Comparison of ENCODE assay signal across 15 cellular contexts in the genomic region with DNA sequence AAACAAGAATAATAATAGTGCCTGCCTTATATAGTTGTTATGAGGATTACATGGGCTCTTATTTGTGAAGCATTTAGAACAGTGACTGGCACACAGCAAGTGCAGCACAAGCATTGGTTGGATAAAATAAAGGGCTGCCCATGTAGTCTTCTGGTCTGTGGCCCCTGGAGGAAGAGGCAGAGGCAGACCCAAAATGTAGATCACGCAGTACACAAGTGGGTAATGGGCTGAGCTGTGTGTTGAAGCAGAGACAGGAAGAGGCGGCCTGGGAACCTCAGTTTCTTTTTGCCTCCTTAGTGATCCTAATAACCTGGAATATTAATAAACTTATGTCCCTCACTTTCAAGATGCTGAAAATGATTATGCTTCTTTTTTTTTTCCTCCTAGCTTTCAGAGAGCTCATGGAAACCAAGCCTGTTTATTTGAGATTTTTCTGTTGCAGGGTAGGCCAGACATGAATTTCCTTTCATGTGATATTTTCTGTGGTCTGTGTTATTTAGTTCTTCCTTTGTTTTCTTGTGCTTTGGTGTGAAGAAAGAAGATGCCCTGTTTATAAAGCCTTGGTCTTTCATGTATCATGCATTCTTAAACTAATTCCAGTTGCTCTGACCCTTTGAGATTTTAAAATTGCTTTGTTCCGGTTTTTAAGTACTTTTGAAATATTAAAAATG. TPM values are rescaled to one million over a fixed set of nuclear protein-coding genes. Genes with fewer than 3 reads are reported as not detected.
A peak's percentile ranks its signal among the peaks of the same experiment; 100 is the strongest.
DNase-seq lines count a peak whose midpoint lies in the region; ATAC-seq and TF ChIP-seq lines count a peak whose summit lies in the region.
"Had no signal": no experiment of that assay in that cellular context is flagged by ENCODE, and none has a peak within 500 bp of the region (broad histone marks: within the 10 kb centered on the region; RNA-seq: fewer than 3 reads in every experiment).

No MANE protein-coding gene starts in this region.

- H3K27ac Mint-ChIP-seq in CD4-positive, alpha-beta memory T cell: peak overlapping the region; percentile 87 to 98 (median 94)
- H3K27ac Mint-ChIP-seq in GM23338: peak overlapping the region; percentile 71
- peak overlapping the region; percentile 49 for H3K27ac Mint-ChIP-seq in activated T-helper 1 cell treated with anti-CD3 and anti-CD28 coated beads, Interleukin-12 subunit alpha, Interleukin-12 subunit beta, Interleukin-2, Interleukin-4 antibody, amounts not matched to agents 30 ng/mL and 10 ng/mL and 1 ng/mL, durations not matched to agents 14 hours and 24 hours and 36 hours
- peak overlapping the region; percentile 81 to 95 (median 90) for H3K27ac Mint-ChIP-seq in naive thymus-derived CD8-positive, alpha-beta T cell

- ATAC-seq in GM23338 (peak; percentile 53), GM18861 (IDR thresholded peaks at IDR 0.05; ENCODE audit: unreplicated experiment) (no peak), GM21423 (IDR thresholded peaks at IDR 0.05; ENCODE audit: unreplicated experiment) (no peak)
- ATAC-seq in naive thymus-derived CD8-positive, alpha-beta T cell: peak; percentile 64 to 84

- peak in 3 of 5 donors; percentile 17 to 32 (median 22) for DNase-seq in CD4-positive, alpha-beta memory T cell
- DNase-seq in GM23338 (ENCODE audit: low spot score) (no peak), OCI-M2 (lab: John Stamatoyannopoulos, UW; ENCODE audit: unreplicated experiment) (no peak)
- DNase-seq in activated T-helper 1 cell treated with anti-CD3 and anti-CD28 coated beads, Interleukin-12 subunit alpha, Interleukin-12 subunit beta, Interleukin-2, Interleukin-4 antibody, amounts not matched to agents 30 ng/mL and 10 ng/mL and 1 ng/mL, durations not matched to agents 14 hours and 24 hours and 36 hours (ENCODE audit: low spot score): no peak
- DNase-seq in naive thymus-derived CD8-positive, alpha-beta T cell: peak in 1 of 10 donors; percentile 30
- DNase-seq: C1 segment of cervical spinal cord, EL, HCEC 1CT, NCI-H1092, NCI-H226, ovary, SHP77 had no signal

- H3K27me3 ChIP-seq in CD4-positive, alpha-beta memory T cell (ENCODE audit: insufficient read depth, low read length): no peaks in the 10 kb centered on the region
- no peaks in the 10 kb centered on the region for H3K27me3 ChIP-seq in GM23338 (ENCODE audit: insufficient read depth)
- H3K27me3 ChIP-seq: ovary had no signal

- no peak overlapping the region for H3K4me3 ChIP-seq in CD4-positive, alpha-beta memory T cell (ENCODE audit: low read length in 2 of 2)
- H3K4me3 ChIP-seq in GM23338: no peak overlapping the region
- H3K4me3 ChIP-seq: ovary had no signal

- H3K4me3 Mint-ChIP-seq in CD4-positive, alpha-beta memory T cell: peak overlapping the region; percentile 12 to 74 (median 66)
- H3K4me3 Mint-ChIP-seq in GM23338: no peak overlapping the region
- peak overlapping the region; percentile 56 for H3K4me3 Mint-ChIP-seq in activated T-helper 1 cell treated with anti-CD3 and anti-CD28 coated beads, Interleukin-12 subunit alpha, Interleukin-12 subunit beta, Interleukin-2, Interleukin-4 antibody, amounts not matched to agents 30 ng/mL and 10 ng/mL and 1 ng/mL, durations not matched to agents 14 hours and 24 hours and 36 hours
- peak overlapping the region; percentile 16 to 75 (median 64) for H3K4me3 Mint-ChIP-seq in naive thymus-derived CD8-positive, alpha-beta T cell

- intact Hi-C loops in CD4-positive, alpha-beta memory T cell (cut with micrococcal nuclease): loop anchor here (2.0 kb wide), 1 partner anchor 20 kb away; no protein-coding TSS in a partner anchor
- intact Hi-C loops in activated T-helper 1 cell treated with anti-CD3 and anti-CD28 coated beads, Interleukin-12 subunit alpha, Interleukin-12 subunit beta, Interleukin-2, Interleukin-4 antibody, amounts not matched to agents 30 ng/mL and 10 ng/mL and 1 ng/mL, durations not matched to agents 14 hours and 24 hours and 36 hours (cut with micrococcal nuclease): loop anchor here (1.0 kb wide), 1 partner anchor 8 kb away; no protein-coding TSS in a partner anchor

- H3K4me1 ChIP-seq in CD4-positive, alpha-beta memory T cell (ENCODE audit: insufficient read depth, low read length): peaks cover 50% of the 10 kb centered on the region
- H3K4me1 ChIP-seq in GM23338 (ENCODE audit: insufficient read depth): peaks cover 36% of the 10 kb centered on the region

- H3K27ac ChIP-seq in CD4-positive, alpha-beta memory T cell (ENCODE audit: low read depth, low read length): peak overlapping the region; percentile 43
- peak overlapping the region; percentile 34 for H3K27ac ChIP-seq in GM23338 (ENCODE audit: low read depth)
- H3K27ac ChIP-seq: epithelial cell of prostate, ovary had no signal

- H3K36me3 ChIP-seq in CD4-positive, alpha-beta memory T cell (ENCODE audit: insufficient read depth, low read length): peaks cover 4% of the 10 kb centered on the region
- H3K36me3 ChIP-seq in GM23338 (ENCODE audit: insufficient read depth): no peaks in the 10 kb centered on the region
- H3K36me3 ChIP-seq: ovary had no signal

- H3F3A ChIP-seq in GM23338 (replicated peaks; ENCODE audit: low read depth): no peaks in the 10 kb centered on the region

- H3K4me1 Mint-ChIP-seq in CD4-positive, alpha-beta memory T cell: peaks cover 51 to 76% (median 60%) of the 10 kb centered on the region in 4 donors
- H3K4me1 Mint-ChIP-seq in GM23338: peaks cover 48% of the 10 kb centered on the region
- peaks cover 53% of the 10 kb centered on the region for H3K4me1 Mint-ChIP-seq in activated T-helper 1 cell treated with anti-CD3 and anti-CD28 coated beads, Interleukin-12 subunit alpha, Interleukin-12 subunit beta, Interleukin-2, Interleukin-4 antibody, amounts not matched to agents 30 ng/mL and 10 ng/mL and 1 ng/mL, durations not matched to agents 14 hours and 24 hours and 36 hours (ENCODE audit: low read depth)
- H3K4me1 Mint-ChIP-seq in naive thymus-derived CD8-positive, alpha-beta T cell: peaks cover 29 to 76% (median 57%) of the 10 kb centered on the region in 4 donors

- TF ChIP-seq CTCF in GM23338 (conservative IDR thresholded peaks at IDR 0.05; ENCODE audit: low read depth in 2 of 2): no peak

- H3K27me3 Mint-ChIP-seq in CD4-positive, alpha-beta memory T cell: no peaks in the 10 kb centered on the region
- H3K27me3 Mint-ChIP-seq in GM23338 (ENCODE audit: insufficient read depth, low read depth, poor library complexity): peaks cover 3% of the 10 kb centered on the region
- H3K27me3 Mint-ChIP-seq in activated T-helper 1 cell treated with anti-CD3 and anti-CD28 coated beads, Interleukin-12 subunit alpha, Interleukin-12 subunit beta, Interleukin-2, Interleukin-4 antibody, amounts not matched to agents 30 ng/mL and 10 ng/mL and 1 ng/mL, durations not matched to agents 14 hours and 24 hours and 36 hours (ENCODE audit: insufficient read depth): no peaks in the 10 kb centered on the region
- no peaks in the 10 kb centered on the region for H3K27me3 Mint-ChIP-seq in naive thymus-derived CD8-positive, alpha-beta T cell

- CTCF ChIA-PET in CD4-positive, alpha-beta memory T cell (lab: Charles Lee; ENCODE audit: partially characterized antibody): interaction anchor here (0.9 to 1.7 kb wide), 4 partner anchors 12 to 124 kb away, joined by 3 to 4 read pairs (median 3); partner anchors contain the start of gene LRRC8D

- H3K9me3 Mint-ChIP-seq in CD4-positive, alpha-beta memory T cell: no peaks in the 10 kb centered on the region
- H3K9me3 Mint-ChIP-seq in GM23338: no peaks in the 10 kb centered on the region
- H3K9me3 Mint-ChIP-seq in activated T-helper 1 cell treated with anti-CD3 and anti-CD28 coated beads, Interleukin-12 subunit alpha, Interleukin-12 subunit beta, Interleukin-2, Interleukin-4 antibody, amounts not matched to agents 30 ng/mL and 10 ng/mL and 1 ng/mL, durations not matched to agents 14 hours and 24 hours and 36 hours: no peaks in the 10 kb centered on the region
- H3K9me3 Mint-ChIP-seq in naive thymus-derived CD8-positive, alpha-beta T cell: no peaks in the 10 kb centered on the region

- H3K36me3 Mint-ChIP-seq in CD4-positive, alpha-beta memory T cell: peaks cover 29 to 34% of the 10 kb centered on the region in 2 donors
- H3K36me3 Mint-ChIP-seq in GM23338 (ENCODE audit: low read depth): peaks cover 14% of the 10 kb centered on the region
- H3K36me3 Mint-ChIP-seq in activated T-helper 1 cell treated with anti-CD3 and anti-CD28 coated beads, Interleukin-12 subunit alpha, Interleukin-12 subunit beta, Interleukin-2, Interleukin-4 antibody, amounts not matched to agents 30 ng/mL and 10 ng/mL and 1 ng/mL, durations not matched to agents 14 hours and 24 hours and 36 hours (ENCODE audit: low read depth): peaks cover 54% of the 10 kb centered on the region
- peaks cover 1 to 47% (median 19%) of the 10 kb centered on the region in 3 donors for H3K36me3 Mint-ChIP-seq in naive thymus-derived CD8-positive, alpha-beta T cell

- peaks cover 36% of the 10 kb centered on the region for H3K79me2 ChIP-seq in GM23338 (replicated peaks; ENCODE audit: insufficient read depth)

- POLR2A ChIA-PET in CD4-positive, alpha-beta memory T cell (lab: Charles Lee; ENCODE audit: partially characterized antibody): interaction anchor here (0.6 to 3.1 kb wide), 6 partner anchors 9 to 41 kb away, joined by 3 to 15 read pairs (median 7); no protein-coding TSS in a partner anchor
- POLR2A ChIA-PET in naive thymus-derived CD8-positive, alpha-beta T cell (lab: Charles Lee): interaction anchor here (2.3 kb wide), 1 partner anchor 20 kb away, joined by 10 read pairs; no protein-coding TSS in a partner anchor

- H2AFZ ChIP-seq in GM23338: no peak overlapping the region

- no peaks in the 10 kb centered on the region for H3K9me3 ChIP-seq in CD4-positive, alpha-beta memory T cell (ENCODE audit: control insufficient read depth in 1 of 2, low read length in 2 of 2)
- H3K9me3 ChIP-seq: ovary had no signal

- H3K9me2 ChIP-seq in GM23338 (ENCODE audit: insufficient read depth): no peaks in the 10 kb centered on the region

- H3K4me2 ChIP-seq in GM23338: peak overlapping the region; percentile 18

- H4K20me1 ChIP-seq in GM23338 (replicated peaks; ENCODE audit: insufficient read depth): no peaks in the 10 kb centered on the region

RNA-seq across cellular contexts. Expression of gene LRRC8D, which starts 42.5 kb away (rescaled TPM):
- 10 to 100 TPM; 56.8 to 63.2 TPM for total RNA-seq in CD4-positive, alpha-beta memory T cell
- 10 to 100 TPM; 70.1 to 72.7 TPM for polyA plus RNA-seq in CD4-positive, alpha-beta memory T cell
- total RNA-seq in GM23338 (2014; rRNA removed; shearing (Covaris generic)): 48.1 and 48.8 TPM in 2 replicates
- 22.4 and 23.6 TPM in 2 replicates for polyA plus RNA-seq in GM23338 (2016; fragmentation: Nextera tagmentation; extraction: Ambion mirVana)
- 43.3 and 45.0 TPM in 2 replicates for total RNA-seq in activated T-helper 1 cell treated with anti-CD3 and anti-CD28 coated beads, Interleukin-12 subunit alpha, Interleukin-12 subunit beta, Interleukin-2, Interleukin-4 antibody, amounts not matched to agents 30 ng/mL and 10 ng/mL and 1 ng/mL, durations not matched to agents 14 hours and 24 hours and 36 hours
- total RNA-seq in naive thymus-derived CD8-positive, alpha-beta T cell: 10 to 100 TPM; 37.1 to 38.7 TPM
- 10 to 100 TPM; 42.3 to 60.0 (median 46.0) TPM for polyA plus RNA-seq in naive thymus-derived CD8-positive, alpha-beta T cell

Comparison
In these comparisons a context has a peak if more than half of its experiments do, and no peak if none do; other contexts are left out.
1. DNase-seq: peak in CD4-positive, alpha-beta memory T cell (3 of 5); none in GM23338 (single experiment), activated T-helper 1 cell treated with anti-CD3 and anti-CD28 coated beads, Interleukin-12 subunit alpha, Interleukin-12 subunit beta, Interleukin-2, Interleukin-4 antibody, amounts not matched to agents 30 ng/mL and 10 ng/mL and 1 ng/mL, durations not matched to agents 14 hours and 24 hours and 36 hours (single experiment) and OCI-M2 (single experiment).
2. ATAC-seq: peak in GM23338 (single experiment) and naive thymus-derived CD8-positive, alpha-beta T cell (2 of 2); none in GM18861 (single experiment) and GM21423 (single experiment).
3. Peak in every context shown above with its lines, with median percentiles within 50 percentile points of each other: H3K27ac Mint-ChIP-seq.